8 cellular contexts compared by ENCODE assay signal in the genomic region with DNA sequence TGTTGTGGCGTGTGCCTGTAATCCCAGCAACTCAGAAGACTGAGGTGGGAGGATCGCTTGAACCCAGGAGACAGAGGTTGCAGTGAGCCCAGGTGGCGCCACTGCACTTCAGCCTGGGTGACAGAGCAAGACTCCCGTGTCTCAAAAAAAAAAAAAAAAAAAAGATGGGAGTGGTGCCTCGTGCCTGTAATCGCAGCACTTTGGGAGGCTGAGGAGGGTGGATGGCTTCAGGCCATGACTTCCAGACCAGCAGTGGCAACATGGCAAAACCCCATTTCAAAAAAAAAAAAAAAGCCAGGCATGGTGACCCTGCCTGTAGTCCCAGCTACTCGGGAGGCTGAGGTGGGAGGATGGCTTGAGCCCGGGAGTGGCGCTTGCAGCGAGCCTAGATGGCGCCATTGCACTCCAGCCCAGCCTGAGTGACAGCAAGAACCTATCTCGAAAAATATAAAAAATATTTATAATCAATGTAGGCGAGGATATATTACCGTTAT. TPM values are rescaled to one million over a fixed set of nuclear protein-coding genes. Genes with fewer than 3 reads are reported as not detected.
DNase-seq lines count a peak whose midpoint lies in the region; ATAC-seq and TF ChIP-seq lines count a peak whose summit lies in the region.

No MANE protein-coding gene starts in this region.

- no peaks in the 10 kb centered on the region for H3K27me3 Mint-ChIP-seq in Caco-2 (ENCODE audit: insufficient read depth, unreplicated experiment)
- H3K27me3 Mint-ChIP-seq in activated B cell treated with CpG ODN at 0.5 μM for 24 hours = no peaks in the 10 kb centered on the region
- no peaks in the 10 kb centered on the region for H3K27me3 Mint-ChIP-seq in stimulated activated naive CD8-positive, alpha-beta T cell treated with anti-CD3 and anti-CD28 coated beads, Interleukin-15, amount 100 ng/mL, for 72 hours

- peak; percentile 64 for ATAC-seq in GM21529 (IDR thresholded peaks at IDR 0.05; ENCODE audit: unreplicated experiment)
- ATAC-seq in activated B cell treated with CpG ODN at 0.5 μM for 24 hours (ENCODE audit: low read depth) = peak; percentile 65
- peak; percentile 76 for ATAC-seq in stimulated activated naive CD8-positive, alpha-beta T cell treated with anti-CD3 and anti-CD28 coated beads, Interleukin-15, amount 100 ng/mL, for 72 hours

- no peaks in the 10 kb centered on the region for H3K36me3 ChIP-seq in Caco-2 (ENCODE audit: control insufficient read depth, insufficient read depth, low read length)

- BruUV-seq in Caco-2 (replicated peaks; lab: Mats Ljungman, UMichigan) = no TSS peak

- H3K27me3 ChIP-seq in Caco-2 (replicated peaks; ENCODE audit: control insufficient read depth, insufficient read depth, low read length) = no peaks in the 10 kb centered on the region

- POLR2A ChIA-PET in Caco-2 (lab: Charles Lee) (interaction anchor here (0.6 kb wide), 1 partner anchor 165 kb away, joined by 8 read pairs; no protein-coding TSS in a partner anchor), activated B cell treated with CpG ODN at 0.5 μM for 24 hours (lab: Charles Lee) (interaction anchor here (0.6 kb wide), 2 partner anchors 56 to 266 kb away, joined by 3 read pairs; no protein-coding TSS in a partner anchor)

- H3K36me3 Mint-ChIP-seq in Caco-2 (ENCODE audit: insufficient read depth, unreplicated experiment) (peaks cover 33% of the 10 kb centered on the region), activated B cell treated with CpG ODN at 0.5 μM for 24 hours (ENCODE audit: low read depth) (peaks cover 18% of the 10 kb centered on the region)

- DNase-seq in Caco-2 = peak; percentile 74 to 81
- DNase-seq in NCI-H1694 treated with DMSO at 0.1 percent for 48 hours (lab: John Stamatoyannopoulos, UW) = peak; percentile 57
- DNase-seq in activated B cell treated with CpG ODN at 0.5 μM for 24 hours = peak; percentile 14
- DNase-seq in dermis microvascular lymphatic vessel endothelial cell (ENCODE audit: low read depth in 2 of 2) = peak; percentile 46 to 64
- DNase-seq in myocyte (ENCODE audit: low read depth) = peak; percentile 35
- DNase-seq in stimulated activated naive CD8-positive, alpha-beta T cell treated with anti-CD3 and anti-CD28 coated beads, Interleukin-15, amount 100 ng/mL, for 72 hours = peak; percentile 32 to 59
- DNase-seq in kidney glomerular epithelial cell (lab: John Stamatoyannopoulos, UW) = no peak

- intact Hi-C loops in Caco-2 (cut with micrococcal nuclease; ENCODE audit: unreplicated experiment) (loop anchor here (1.0 kb wide), 2 partner anchors 69 to 161 kb away; no protein-coding TSS in a partner anchor), activated B cell treated with CpG ODN at 0.5 μM for 24 hours (cut with micrococcal nuclease) (loop anchor here (1.0 to 5.0 kb wide), 3 partner anchors 69 to 161 kb away; no protein-coding TSS in a partner anchor)

- TF ChIP-seq CTCF in Caco-2 (IDR thresholded peaks at IDR 0.05; ENCODE audit: insufficient read depth in 1 of 2, low read depth in 1 of 2, low read length in 1 of 2, severe bottlenecking in 1 of 2, unreplicated experiment in 1 of 2) (peak; percentile 17 to 54), activated B cell treated with CpG ODN at 0.5 μM for 24 hours (IDR thresholded peaks at IDR 0.05) (no peak)

- H3K4me3 Mint-ChIP-seq in Caco-2 (ENCODE audit: unreplicated experiment) (no peak overlapping the region), activated B cell treated with CpG ODN at 0.5 μM for 24 hours (no peak overlapping the region)
- peak overlapping the region in 1 of 2 donors; percentile 37 for H3K4me3 Mint-ChIP-seq in stimulated activated naive CD8-positive, alpha-beta T cell treated with anti-CD3 and anti-CD28 coated beads, Interleukin-15, amount 100 ng/mL, for 72 hours

- no peaks in the 10 kb centered on the region for H3K9me3 ChIP-seq in Caco-2

- H3K4me1 Mint-ChIP-seq in Caco-2 (ENCODE audit: low read depth, unreplicated experiment) (no peaks in the 10 kb centered on the region), activated B cell treated with CpG ODN at 0.5 μM for 24 hours (peaks cover 3% of the 10 kb centered on the region)
- peaks cover 20% of the 10 kb centered on the region for H3K4me1 Mint-ChIP-seq in stimulated activated naive CD8-positive, alpha-beta T cell treated with anti-CD3 and anti-CD28 coated beads, Interleukin-15, amount 100 ng/mL, for 72 hours

- H3K9me3 Mint-ChIP-seq in Caco-2 (ENCODE audit: unreplicated experiment) = no peaks in the 10 kb centered on the region
- no peaks in the 10 kb centered on the region for H3K9me3 Mint-ChIP-seq in activated B cell treated with CpG ODN at 0.5 μM for 24 hours
- H3K9me3 Mint-ChIP-seq in stimulated activated naive CD8-positive, alpha-beta T cell treated with anti-CD3 and anti-CD28 coated beads, Interleukin-15, amount 100 ng/mL, for 72 hours = no peaks in the 10 kb centered on the region

- H3K27ac Mint-ChIP-seq in Caco-2 (ENCODE audit: unreplicated experiment) (no peak overlapping the region), activated B cell treated with CpG ODN at 0.5 μM for 24 hours (no peak overlapping the region)
- peak overlapping the region in 1 of 2 donors; percentile 45 for H3K27ac Mint-ChIP-seq in stimulated activated naive CD8-positive, alpha-beta T cell treated with anti-CD3 and anti-CD28 coated beads, Interleukin-15, amount 100 ng/mL, for 72 hours

- H3K4me3 ChIP-seq in Caco-2 (ENCODE audit: low read depth, low read length) = no peak overlapping the region

- CTCF ChIA-PET in Caco-2 (lab: Charles Lee) (interaction anchor here (0.6 to 1.0 kb wide), 3 partner anchors 136 to 180 kb away, joined by 3 to 6 read pairs (median 4); no protein-coding TSS in a partner anchor), activated B cell treated with CpG ODN at 0.5 μM for 24 hours (lab: Charles Lee) (interaction anchor here (1.0 kb wide), 1 partner anchor 161 kb away, joined by 3 read pairs; no protein-coding TSS in a partner anchor)

- H3K4me1 ChIP-seq in Caco-2 = no peaks in the 10 kb centered on the region

RNA-seq across cellular contexts. Expression of gene EIF2S3, which starts 27.0 kb away (rescaled TPM):
- total RNA-seq in Caco-2 (2022) = 240 and 270 TPM in 2 replicates
- total RNA-seq in activated B cell treated with CpG ODN at 0.5 μM for 24 hours = 281 and 314 TPM in 2 replicates
- total RNA-seq in dermis microvascular lymphatic vessel endothelial cell = 254 and 302 TPM in 2 replicates
- 155 and 161 TPM in 2 replicates for total RNA-seq in myocyte
- 79.8 TPM for polyA plus RNA-seq in myocyte (2012)

RNA-seq across cellular contexts. Expression of gene KLHL15, which starts 54.7 kb away (rescaled TPM):
- total RNA-seq in Caco-2 (2022) = 7.1 and 7.4 TPM in 2 replicates
- 7.3 and 8.1 TPM in 2 replicates for total RNA-seq in activated B cell treated with CpG ODN at 0.5 μM for 24 hours
- 5.9 and 8.3 TPM in 2 replicates for total RNA-seq in dermis microvascular lymphatic vessel endothelial cell
- total RNA-seq in myocyte = 11.3 and 21.2 TPM in 2 replicates
- 2.6 TPM for polyA plus RNA-seq in myocyte (2012)
